Comparison of ENCODE assay signal across 12 cellular contexts in the genomic region with DNA sequence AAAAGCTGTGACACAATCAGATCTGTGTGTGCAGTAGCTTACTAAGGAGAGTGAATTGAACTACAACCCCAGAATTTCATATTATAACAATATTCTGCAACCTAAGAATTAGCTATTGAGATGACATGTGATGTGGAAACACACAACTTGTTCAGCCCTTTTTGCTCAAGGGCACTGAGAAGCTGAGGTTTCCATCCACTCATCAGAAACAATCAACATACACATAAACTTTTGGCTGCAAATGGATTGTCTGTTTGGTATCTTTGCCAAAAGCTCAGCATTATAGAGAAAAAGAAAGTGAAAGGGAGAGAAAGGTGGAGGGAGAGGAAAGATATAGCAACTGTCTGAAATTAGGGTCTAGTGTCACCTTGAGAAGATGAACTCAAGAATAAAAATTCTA.
DNase-seq lines count a peak whose midpoint lies in the region; ATAC-seq and TF ChIP-seq lines count a peak whose summit lies in the region.
"Had no signal": no experiment of that assay in that cellular context is flagged by ENCODE, and none has a peak within 500 bp of the region (broad histone marks: within the 10 kb centered on the region; RNA-seq: fewer than 3 reads in every experiment).

No MANE protein-coding gene starts in this region.

- H3K79me2 ChIP-seq in osteoblast (ENCODE audit: insufficient read depth, low read length) (no peaks in the 10 kb centered on the region), PC-3 (ENCODE audit: low read length) (no peaks in the 10 kb centered on the region)

- H3K4me1 ChIP-seq in adipocyte (ENCODE audit: control insufficient read depth, insufficient read depth, low read length) (peaks cover 8% of the 10 kb centered on the region), osteoblast (ENCODE audit: insufficient read depth, low read length) (peaks cover 7% of the 10 kb centered on the region), heart left ventricle (peaks cover 0 to 37% (median 16%) of the 10 kb centered on the region in 12 donors), PC-3 (ENCODE audit: insufficient read depth, low read length) (0 out of 2 replicates have a peak, but pooled peaks cover 5% of the 10 kb centered on the region)
- H3K4me1 ChIP-seq: breast epithelium had no signal

- CTCF ChIA-PET in PC-3 (lab: Charles Lee): interaction anchor here (0.6 kb wide), 1 partner anchor 51 kb away, joined by 4 read pairs; no protein-coding TSS in a partner anchor

- peak overlapping the region; percentile 6 for H3K4me2 ChIP-seq in osteoblast (ENCODE audit: insufficient read depth, low read length)
- no peak overlapping the region for H3K4me2 ChIP-seq in PC-3 (ENCODE audit: low read length)

- H3K4me3 ChIP-seq in adipocyte (ENCODE audit: low read length): no peak overlapping the region
- no peak overlapping the region for H3K4me3 ChIP-seq in osteoblast (ENCODE audit: insufficient read depth, low read length)
- no peak overlapping the region for H3K4me3 ChIP-seq in heart left ventricle
- H3K4me3 ChIP-seq in PC-3 (ENCODE audit: low read length): no peak overlapping the region
- H3K4me3 ChIP-seq: breast epithelium, esophagus squamous epithelium, ovary, thoracic aorta had no signal

- H3K9me3 ChIP-seq in adipocyte (ENCODE audit: control insufficient read depth, low read length): no peaks in the 10 kb centered on the region
- no peaks in the 10 kb centered on the region for H3K9me3 ChIP-seq in osteoblast (ENCODE audit: low read depth, low read length)
- no peaks in the 10 kb centered on the region for H3K9me3 ChIP-seq in heart left ventricle
- H3K9me3 ChIP-seq in PC-3 (ENCODE audit: low read length): no peaks in the 10 kb centered on the region
- H3K9me3 ChIP-seq: breast epithelium, esophagus squamous epithelium, ovary, thoracic aorta had no signal

- TF ChIP-seq CTCF in osteoblast (IDR thresholded peaks at IDR 0.05; ENCODE audit: extremely low read depth, low read depth, low read length) (no peak), heart left ventricle (IDR thresholded peaks at IDR 0.05) (no peak), PC-3 (conservative IDR thresholded peaks at IDR 0.05; ENCODE audit: low read depth, low read length) (no peak)

- H4K20me1 ChIP-seq in osteoblast (ENCODE audit: insufficient read depth, low read length) (no peaks in the 10 kb centered on the region), PC-3 (ENCODE audit: low read length) (no peaks in the 10 kb centered on the region)

- no TSS peak for BruUV-seq in PC-3 (replicated peaks; lab: Mats Ljungman, UMichigan)

- TF ChIP-seq POLR2A in heart left ventricle (IDR thresholded peaks at IDR 0.05): no peak

- H3K27me3 ChIP-seq in adipocyte (replicated peaks; ENCODE audit: control insufficient read depth, insufficient read depth, low read length): no peaks in the 10 kb centered on the region
- H3K27me3 ChIP-seq in osteoblast (ENCODE audit: insufficient read depth, low read length): no peaks in the 10 kb centered on the region
- H3K27me3 ChIP-seq in heart left ventricle: no peaks in the 10 kb centered on the region
- H3K27me3 ChIP-seq in PC-3 (ENCODE audit: low read length): no peaks in the 10 kb centered on the region
- H3K27me3 ChIP-seq: breast epithelium, esophagus squamous epithelium, ovary had no signal

- peak overlapping the region; percentile 55 for H2AFZ ChIP-seq in osteoblast (ENCODE audit: low read length)
- H2AFZ ChIP-seq in PC-3 (ENCODE audit: low read length): no peak overlapping the region

- H3K9me2 ChIP-seq in PC-3 (replicated peaks; ENCODE audit: low read length): no peaks in the 10 kb centered on the region

- intact Hi-C loops in heart left ventricle (cut with DNase I): loop anchor here in 1 of 10 donors (5.0 kb wide), 2 partner anchors 51 to 189 kb away; no protein-coding TSS in a partner anchor
- intact Hi-C loops in PC-3 (cut with micrococcal nuclease): no loop called here

- no peaks in the 10 kb centered on the region for H3K36me3 ChIP-seq in adipocyte (ENCODE audit: control insufficient read depth, insufficient read depth, low read length, severe bottlenecking)
- H3K36me3 ChIP-seq in osteoblast (ENCODE audit: insufficient read depth, low read length): no peaks in the 10 kb centered on the region
- no peaks in the 10 kb centered on the region for H3K36me3 ChIP-seq in heart left ventricle
- no peaks in the 10 kb centered on the region for H3K36me3 ChIP-seq in PC-3 (ENCODE audit: low read depth, low read length)
- H3K36me3 ChIP-seq: breast epithelium, esophagus squamous epithelium, ovary, thoracic aorta had no signal

- H3K9ac ChIP-seq in adipocyte (ENCODE audit: low read length) (no peak overlapping the region), PC-3 (ENCODE audit: low read length) (no peak overlapping the region)

- DNase-seq in adipocyte (ENCODE audit: low read depth) (peak; percentile 23), osteoblast (ENCODE audit: insufficient read length, low spot score, missing footprints) (no peak), NCI-H1436 (lab: John Stamatoyannopoulos, UW) (no peak), heart left ventricle (no peak), PC-3 (no peak)
- DNase-seq: esophagus squamous epithelium, NCI-H524, ovary had no signal

- ATAC-seq in GM19395 (IDR thresholded peaks at IDR 0.05; ENCODE audit: unreplicated experiment) (peak; percentile 42), HG03159 (IDR thresholded peaks at IDR 0.05; ENCODE audit: unreplicated experiment) (peak; percentile 48), heart left ventricle (no peak), PC-3 (no peak)

- no peaks in the 10 kb centered on the region for H3F3A ChIP-seq in PC-3 (ENCODE audit: low read length, unreplicated experiment)

- H3K27ac ChIP-seq in osteoblast (ENCODE audit: low read depth, low read length) (no peak overlapping the region), heart left ventricle (peak overlapping the region in 3 of 12 donors; percentile 7 to 63 (median 9)), PC-3 (ENCODE audit: low read length) (no peak overlapping the region)
- H3K27ac ChIP-seq: breast epithelium, esophagus squamous epithelium, ovary, thoracic aorta had no signal

- POLR2A ChIA-PET in PC-3 (lab: Charles Lee; ENCODE audit: unreplicated experiment): no interaction called here

Comparison
In these comparisons a context has a peak if more than half of its experiments do, and no peak if none do; other contexts are left out.
1. ATAC-seq: peak in GM19395 (single experiment) and HG03159 (single experiment); none in heart left ventricle (0 of 4) and PC-3 (single experiment).